9 cellular contexts compared by ENCODE assay signal in genomic region chr13:75762967-75763366, GRCh38.
DNase-seq lines count a peak whose midpoint lies in the region; ATAC-seq and TF ChIP-seq lines count a peak whose summit lies in the region.
"Had no signal": no experiment of that assay in that cellular context is flagged by ENCODE, and none has a peak within 500 bp of the region (broad histone marks: within the 10 kb centered on the region; RNA-seq: fewer than 3 reads in every experiment).

No MANE protein-coding gene starts in this region.

- peak overlapping the region; percentile 95 for H3K27ac Mint-ChIP-seq in activated naive CD4-positive, alpha-beta T cell treated with anti-CD3 and anti-CD28 coated beads, Interleukin-2, amount 50 U/mL, for 24 hours
- peak overlapping the region; percentile 88 for H3K27ac Mint-ChIP-seq in activated CD8-positive, alpha-beta T cell treated with anti-CD3 and anti-CD28 coated beads, Interleukin-2, amount 10 ng/mL, durations not matched to agents 7 days and 5 days

- no peaks in the 10 kb centered on the region for H3K27me3 ChIP-seq in right lobe of liver
- H3K27me3 ChIP-seq: BLaER1 treated with 17β-estradiol and CSF1 and Interleukin-3, amounts not matched to agents 10 nM and 100 nM had no signal

- WGBS in right lobe of liver (ENCODE audit: insufficient coverage, low coverage, low lambda C conversion rate, missing lambda C conversion rate) = 0% methylated on average over 2 of the region's 2 CpGs
- whole genome bisulfite sequencing in urinary bladder = 94% methylated on average over 2 of the region's 2 CpGs

- no peaks in the 10 kb centered on the region for H3K9me3 ChIP-seq in right lobe of liver
- H3K9me3 ChIP-seq: BLaER1 treated with 17β-estradiol and CSF1 and Interleukin-3, amounts not matched to agents 10 nM and 100 nM had no signal

- H3K27ac ChIP-seq in right lobe of liver = peak overlapping the region; percentile 63 to 87 (median 80)
- H3K27ac ChIP-seq in urinary bladder (ENCODE audit: low read depth) = peak overlapping the region; percentile 32
- H3K27ac ChIP-seq: BLaER1 treated with 17β-estradiol and CSF1 and Interleukin-3, amounts not matched to agents 10 nM and 100 nM had no signal

- peaks cover 84% of the 10 kb centered on the region for H3K4me1 Mint-ChIP-seq in activated naive CD4-positive, alpha-beta T cell treated with anti-CD3 and anti-CD28 coated beads, Interleukin-2, amount 50 U/mL, for 24 hours
- peaks cover 57% of the 10 kb centered on the region for H3K4me1 Mint-ChIP-seq in activated CD8-positive, alpha-beta T cell treated with anti-CD3 and anti-CD28 coated beads, Interleukin-2, amount 10 ng/mL, durations not matched to agents 7 days and 5 days (ENCODE audit: low read depth)

- no peak for ATAC-seq in activated CD8-positive, alpha-beta T cell treated with anti-CD3 and anti-CD28 coated beads, Interleukin-2, amount 10 ng/mL, durations not matched to agents 7 days and 5 days
- ATAC-seq in right lobe of liver (no peak), HG03342 (IDR thresholded peaks at IDR 0.05; ENCODE audit: unreplicated experiment) (no peak), HG03095 (IDR thresholded peaks at IDR 0.05; ENCODE audit: unreplicated experiment) (no peak)

- peak overlapping the region; percentile 88 for H3K4me3 Mint-ChIP-seq in activated naive CD4-positive, alpha-beta T cell treated with anti-CD3 and anti-CD28 coated beads, Interleukin-2, amount 50 U/mL, for 24 hours
- H3K4me3 Mint-ChIP-seq in activated CD8-positive, alpha-beta T cell treated with anti-CD3 and anti-CD28 coated beads, Interleukin-2, amount 10 ng/mL, durations not matched to agents 7 days and 5 days = peak overlapping the region; percentile 70

- H3K4me1 ChIP-seq in right lobe of liver (peaks cover 0 to 28% (median 6%) of the 10 kb centered on the region in 4 donors), urinary bladder (ENCODE audit: insufficient read depth) (peaks cover 2% of the 10 kb centered on the region)

- TF ChIP-seq CTCF in right lobe of liver (IDR thresholded peaks at IDR 0.05) = no peak

- no peak for DNase-seq in activated naive CD4-positive, alpha-beta T cell treated with anti-CD3 and anti-CD28 coated beads, Interleukin-2, amount 50 U/mL, for 16 hours
- no peak for DNase-seq in activated CD8-positive, alpha-beta T cell treated with anti-CD3 and anti-CD28 coated beads, Interleukin-2, amount 10 ng/mL, durations not matched to agents 7 days and 5 days
- DNase-seq in right lobe of liver (no peak), NCI-H2029 (lab: John Stamatoyannopoulos, UW) (no peak)

- intact Hi-C loops in right lobe of liver (cut with DNase I) = no loop called here

- CTCF ChIA-PET in activated CD8-positive, alpha-beta T cell treated with anti-CD3 and anti-CD28 coated beads, Interleukin-2, amount 10 ng/mL, durations not matched to agents 7 days and 5 days (lab: Charles Lee) = interaction anchor here (5.7 kb wide), 1 partner anchor 68 kb away, joined by 50 read pairs; no protein-coding TSS in a partner anchor

- H3K9me3 Mint-ChIP-seq in activated naive CD4-positive, alpha-beta T cell treated with anti-CD3 and anti-CD28 coated beads, Interleukin-2, amount 50 U/mL, for 24 hours = no peaks in the 10 kb centered on the region
- peaks cover 3% of the 10 kb centered on the region for H3K9me3 Mint-ChIP-seq in activated CD8-positive, alpha-beta T cell treated with anti-CD3 and anti-CD28 coated beads, Interleukin-2, amount 10 ng/mL, durations not matched to agents 7 days and 5 days (ENCODE audit: insufficient read depth)

- H3K36me3 Mint-ChIP-seq in activated naive CD4-positive, alpha-beta T cell treated with anti-CD3 and anti-CD28 coated beads, Interleukin-2, amount 50 U/mL, for 24 hours = peaks cover 6% of the 10 kb centered on the region
- peaks cover 20% of the 10 kb centered on the region for H3K36me3 Mint-ChIP-seq in activated CD8-positive, alpha-beta T cell treated with anti-CD3 and anti-CD28 coated beads, Interleukin-2, amount 10 ng/mL, durations not matched to agents 7 days and 5 days (ENCODE audit: low read depth)

- POLR2A ChIA-PET in activated CD8-positive, alpha-beta T cell treated with anti-CD3 and anti-CD28 coated beads, Interleukin-2, amount 10 ng/mL, durations not matched to agents 7 days and 5 days (lab: Charles Lee) = no interaction called here

- no peak for TF ChIP-seq POLR2A in right lobe of liver (IDR thresholded peaks at IDR 0.05)

- peak overlapping the region; percentile 31 to 60 (median 55) for H3K4me3 ChIP-seq in right lobe of liver
- H3K4me3 ChIP-seq in urinary bladder (ENCODE audit: low read depth, low read length) = no peak overlapping the region
- H3K4me3 ChIP-seq: BLaER1 treated with 17β-estradiol and CSF1 and Interleukin-3, amounts not matched to agents 10 nM and 100 nM had no signal

- no peaks in the 10 kb centered on the region for H3K27me3 Mint-ChIP-seq in activated naive CD4-positive, alpha-beta T cell treated with anti-CD3 and anti-CD28 coated beads, Interleukin-2, amount 50 U/mL, for 24 hours
- no peaks in the 10 kb centered on the region for H3K27me3 Mint-ChIP-seq in activated CD8-positive, alpha-beta T cell treated with anti-CD3 and anti-CD28 coated beads, Interleukin-2, amount 10 ng/mL, durations not matched to agents 7 days and 5 days (ENCODE audit: low read depth)

- H3K36me3 ChIP-seq in right lobe of liver (no peaks in the 10 kb centered on the region), urinary bladder (ENCODE audit: insufficient read depth) (no peaks in the 10 kb centered on the region)
- H3K36me3 ChIP-seq: BLaER1 treated with 17β-estradiol and CSF1 and Interleukin-3, amounts not matched to agents 10 nM and 100 nM had no signal
